ENCODE assay signal across 28 cellular contexts in the genomic region with DNA sequence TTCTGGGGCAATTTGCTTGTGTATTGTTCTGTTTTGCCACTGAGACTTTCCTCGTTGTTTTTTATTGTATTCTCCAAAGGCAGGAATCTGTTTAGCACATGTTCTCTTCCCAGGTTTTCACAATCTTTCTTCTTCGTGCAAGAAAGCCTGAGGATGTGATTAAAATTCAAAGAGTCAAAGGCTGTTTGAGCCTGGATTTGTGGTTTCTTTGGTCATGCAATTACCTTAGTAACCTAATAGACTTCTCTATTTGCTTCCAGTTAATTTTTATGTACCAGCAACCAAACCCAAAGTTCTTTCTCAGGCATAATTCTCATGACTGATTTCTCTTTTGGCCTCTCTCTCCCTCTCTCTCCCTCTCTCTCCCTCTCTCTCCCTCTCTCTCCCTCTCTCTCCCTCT.
"Had no signal": no experiment of that assay in that cellular context is flagged by ENCODE, and none has a peak within 500 bp of the region (broad histone marks: within the 10 kb centered on the region; RNA-seq: fewer than 3 reads in every experiment).

No MANE protein-coding gene starts in this region.

- H3K36me3 Mint-ChIP-seq: activated naive CD8-positive, alpha-beta T cell; naive thymus-derived CD8-positive, alpha-beta T cell had no signal

- H3K4me2 ChIP-seq: neural progenitor cell had no signal

- H3K4me3 ChIP-seq: adrenal gland, breast epithelium, colonic mucosa, heart left ventricle, lower lobe of right lung, neural progenitor cell, spleen, tibial nerve had no signal

- H3K9me3 ChIP-seq: adrenal gland, breast epithelium, colonic mucosa, lower lobe of right lung, spleen, tibial nerve had no signal

- H3K4me3 Mint-ChIP-seq: activated naive CD8-positive, alpha-beta T cell; central memory CD8-positive, alpha-beta T cell; naive thymus-derived CD8-positive, alpha-beta T cell; neural progenitor cell had no signal

- H3K9ac ChIP-seq: neural progenitor cell had no signal

- H2AFZ ChIP-seq: neural progenitor cell had no signal

- DNase-seq: activated CD4-positive, alpha-beta T cell treated with anti-CD3 and anti-CD28 coated beads for 4 hours; activated CD4-positive, alpha-beta T cell treated with anti-CD3 and anti-CD28 coated beads, Interleukin-2, amount 50 U/mL, for 48 hours; activated CD8-positive, alpha-beta memory T cell treated with anti-CD3 and anti-CD28 coated beads for 24 hours; activated effector memory CD4-positive, alpha-beta T cell treated with Interleukin-2 at 50 U/mL for 16 hours; activated naive CD4-positive, alpha-beta T cell treated with Interleukin-2 at 50 U/mL for 16 hours; adrenal gland; aorta; colonic mucosa; effector CD8-positive, alpha-beta T cell; erythroblast; foreskin fibroblast; heart left ventricle; kidney glomerular epithelial cell; lower lobe of right lung; mesenchymal stem cell; naive thymus-derived CD8-positive, alpha-beta T cell; occipital lobe; right cardiac atrium; spleen; stimulated activated naive CD4-positive, alpha-beta T cell had no signal

- H3K36me3 ChIP-seq: adrenal gland, breast epithelium, colonic mucosa, heart left ventricle, lower lobe of right lung, neural progenitor cell, spleen, tibial nerve had no signal

- H3K27me3 ChIP-seq: adrenal gland, breast epithelium, colonic mucosa, heart left ventricle, neural progenitor cell, spleen, tibial nerve had no signal

- H3K27me3 Mint-ChIP-seq: activated naive CD8-positive, alpha-beta T cell; central memory CD8-positive, alpha-beta T cell had no signal

- H3K4me1 ChIP-seq: breast epithelium, colonic mucosa, neural progenitor cell had no signal

- FAIRE-seq: endometrium, TTC549 had no signal

- H3K27ac Mint-ChIP-seq: activated naive CD8-positive, alpha-beta T cell; naive thymus-derived CD8-positive, alpha-beta T cell; neural progenitor cell had no signal

- H3K4me1 Mint-ChIP-seq: central memory CD8-positive, alpha-beta T cell had no signal

- H3K27ac ChIP-seq: adrenal gland, breast epithelium, colonic mucosa, heart left ventricle, lower lobe of right lung, neural progenitor cell, spleen, tibial nerve, VCaP had no signal
